In the genomic region with DNA sequence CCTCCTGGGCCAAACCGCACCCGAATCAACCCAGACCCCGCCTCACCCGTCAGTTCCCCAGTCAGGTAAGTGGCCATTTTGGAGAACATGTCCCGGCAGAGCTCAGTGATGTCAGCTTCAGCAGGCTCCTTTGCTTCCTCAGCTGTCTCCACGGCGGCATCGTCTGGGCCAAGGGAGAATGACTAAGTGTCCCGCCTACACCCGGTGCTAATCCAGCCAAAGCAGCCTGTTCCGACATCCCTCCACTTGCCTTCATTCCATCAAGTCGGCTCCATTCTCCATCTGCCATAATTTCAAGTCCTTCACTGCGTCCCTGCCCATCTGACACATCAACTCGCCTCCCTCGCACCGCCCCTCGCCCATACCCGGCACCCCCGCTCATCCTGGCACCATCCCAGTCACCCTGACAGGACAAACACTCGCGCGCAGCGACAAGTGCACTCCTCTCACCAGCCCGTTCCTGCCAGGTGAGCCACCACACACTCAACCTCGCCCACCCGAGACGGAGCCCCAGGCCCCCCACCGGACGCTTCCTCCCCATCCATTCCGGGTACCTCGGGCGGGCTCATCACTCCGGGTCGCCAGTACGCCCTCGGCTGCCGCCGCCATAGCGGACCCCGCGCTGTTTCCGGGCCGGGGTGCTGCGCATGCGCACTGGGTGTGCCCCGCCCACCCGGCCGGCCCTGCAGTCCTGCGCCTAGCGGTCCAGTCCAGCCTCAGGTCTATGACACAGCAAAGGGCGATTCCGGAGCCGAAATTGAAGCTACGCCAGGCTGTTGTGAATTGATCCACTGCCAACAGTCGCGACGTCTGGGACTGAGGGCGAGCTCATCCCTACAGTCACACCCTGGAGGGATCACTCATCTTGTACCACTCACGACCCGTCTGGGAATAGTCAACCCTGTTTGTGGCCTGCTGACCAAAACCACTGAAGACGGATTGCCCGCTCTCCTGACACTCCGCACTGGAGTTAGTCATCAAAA, we compare ENCODE assay signal across 8 cellular contexts. TPM values are rescaled to one million over a fixed set of nuclear protein-coding genes. Genes with fewer than 3 reads are reported as not detected.
DNase-seq lines count a peak whose midpoint lies in the region; ATAC-seq, FAIRE-seq and TF ChIP-seq lines count a peak whose summit lies in the region.

A gene (minus strand): TSS at position 630 of the 983 bp plus-strand sequence. CDS start 21 bp downstream, at position 609.

- H3K4me3 ChIP-seq in keratinocyte (ENCODE audit: control insufficient read depth in 2 of 3, extremely low read depth in 1 of 3, insufficient read depth in 2 of 3, low read depth in 1 of 3, low read length in 3 of 3): peak within 1 kb of the TSS; percentile 65 to 98 (median 97)

- no peaks in the 10 kb centered on the region for H3K9me1 ChIP-seq in keratinocyte (ENCODE audit: control insufficient read depth, extremely low read depth, insufficient read depth, low read length)

- no peaks in the 10 kb centered on the region for H4K20me1 ChIP-seq in keratinocyte (ENCODE audit: control insufficient read depth, extremely low read depth, insufficient read depth, low read length)

- H3K27ac ChIP-seq in keratinocyte (ENCODE audit: control insufficient read depth, insufficient read depth, low read length): peak within 1 kb of the TSS; percentile 92

- H3K27me3 ChIP-seq in keratinocyte (ENCODE audit: control insufficient read depth, extremely low read depth, insufficient read depth, low read length): no peaks in the 10 kb centered on the region

- H3K79me2 ChIP-seq in keratinocyte (ENCODE audit: control insufficient read depth, insufficient read depth, low read length): peaks cover 44% of the 10 kb centered on the region

- H3K9me3 ChIP-seq in keratinocyte (ENCODE audit: control insufficient read depth, low read depth, low read length): no peaks in the 10 kb centered on the region

- H3K9ac ChIP-seq in keratinocyte (ENCODE audit: control insufficient read depth, extremely low read depth, insufficient read depth, low read length): peak within 1 kb of the TSS; percentile 96

- ATAC-seq in GM18873 (IDR thresholded peaks at IDR 0.05; ENCODE audit: low FRiP score, unreplicated experiment): peak; percentile 69
- ATAC-seq in HG03139 (IDR thresholded peaks at IDR 0.05; ENCODE audit: unreplicated experiment): peak; percentile 83

- FAIRE-seq in keratinocyte (lab: Jason Lieb, UNC): peak; percentile 69

- dilution Hi-C loops in keratinocyte (cut with MboI; ENCODE audit: extremely low pct_ligation_motif_present, low sequenced_read_pairs): no loop called here

- peaks cover 6 to 13% of the 10 kb centered on the region in 2 experiments for H3K36me3 ChIP-seq in keratinocyte (ENCODE audit: control insufficient read depth in 2 of 2, extremely low read depth in 1 of 2, insufficient read depth in 2 of 2, low read length in 2 of 2)

- no peak for TF ChIP-seq CTCF in keratinocyte (optimal IDR thresholded peaks at IDR 0.05 in 1 of 3, IDR thresholded peaks at IDR 0.05 in 1 of 3, conservative IDR thresholded peaks at IDR 0.05 in 1 of 3; ENCODE audit: extremely low read depth in 1 of 3, insufficient read depth in 2 of 3, low read length in 3 of 3)

- DNase-seq in AG08396 (ENCODE audit: low spot score): peak; percentile 99
- peak; percentile 31 to 74 for DNase-seq in NCI-H446 (lab: John Stamatoyannopoulos, UW)
- peak; percentile 94 for DNase-seq in activated CD4-positive, CD25-positive, alpha-beta regulatory T cell treated with anti-CD3 and anti-CD28 coated beads, Interleukin-2, amount 50 U/mL, for 72 hours
- peak; percentile 84 for DNase-seq in cerebellar cortex (ENCODE audit: low spot score)
- DNase-seq in keratinocyte (ENCODE audit: low read depth, low spot score): peak; percentile 69
- DNase-seq in stimulated activated CD4-positive, alpha-beta T cell treated with anti-CD3 and anti-CD28 coated beads, Interleukin-12 subunit alpha, Interleukin-12 subunit beta, amount 100 ng/mL, for 48 hours (ENCODE audit: low read depth in 2 of 3, low spot score in 1 of 3): peak; percentile 80 to 85 (median 81)

- peak within 1 kb of the TSS; percentile 97 for H3K4me2 ChIP-seq in keratinocyte (ENCODE audit: control insufficient read depth, extremely low read depth, insufficient read depth, low read depth, low read length)

- peak within 1 kb of the TSS; percentile 97 for H2AFZ ChIP-seq in keratinocyte (ENCODE audit: control insufficient read depth, low read length)

- H3K4me1 ChIP-seq in keratinocyte (ENCODE audit: control insufficient read depth, extremely low read depth, insufficient read depth, low read length): peaks cover 18% of the 10 kb centered on the region

RNA-seq across cellular contexts. Expression of the gene that starts here (rescaled TPM):
- polyA plus RNA-seq in keratinocyte: 44.4 to 74.1 TPM (median 48.4 TPM) in 3 replicates
- 223 TPM for polyA plus RNA-seq in keratinocyte (2011; ENCODE audit: low read depth)
- 43.5 and 75.6 TPM in 2 replicates for polyA plus RNA-seq in keratinocyte (2011; cell fraction: cytosol; rRNA removed)
- 14.4 and 21.0 TPM in 2 replicates for polyA plus RNA-seq in keratinocyte (2011; cell fraction: nucleus; rRNA removed)
- 62.5 and 78.2 TPM in 2 replicates for polyA plus RNA-seq in keratinocyte (2012; ENCODE audit: low replicate concordance)
- 5.7 to 14.5 TPM (median 6.0 TPM) in 3 replicates for polyA minus RNA-seq in keratinocyte
- polyA minus RNA-seq in keratinocyte (2011; cell fraction: cytosol; rRNA and poly(A)+ RNA removed): 23.4 TPM
- 2.7 and 8.0 TPM in 2 replicates for polyA minus RNA-seq in keratinocyte (2011; cell fraction: nucleus; rRNA and poly(A)+ RNA removed)

Comparison
In these comparisons a context has a peak if more than half of its experiments do, and no peak if none do; other contexts are left out.
1. Peak in every context shown above with its lines: DNase-seq, ATAC-seq, H3K4me3 ChIP-seq and H3K27ac ChIP-seq.